Comparison of ENCODE assay signal across 12 cellular contexts in genomic region chr5:39076101-39076756, GRCh38. TPM values are rescaled to one million over a fixed set of nuclear protein-coding genes. Genes with fewer than 3 reads are reported as not detected.
DNase-seq lines count a peak whose midpoint lies in the region; ATAC-seq, FAIRE-seq and TF ChIP-seq lines count a peak whose summit lies in the region.
"Had no signal": no experiment of that assay in that cellular context is flagged by ENCODE, and none has a peak within 500 bp of the region (broad histone marks: within the 10 kb centered on the region; RNA-seq: fewer than 3 reads in every experiment).

No MANE protein-coding gene starts in this region.

- H3K9ac ChIP-seq in SK-N-MC (ENCODE audit: insufficient read length) (peak overlapping the region; percentile 35), keratinocyte (ENCODE audit: control insufficient read depth, extremely low read depth, insufficient read depth, low read length) (peak overlapping the region; percentile 38)

- H3K4me1 ChIP-seq in keratinocyte (ENCODE audit: control insufficient read depth, extremely low read depth, insufficient read depth, low read length) (peaks cover 19% of the 10 kb centered on the region), thoracic aorta (ENCODE audit: control insufficient read depth in 1 of 2, low read depth in 2 of 2) (peaks cover 8 to 35% of the 10 kb centered on the region in 2 donors)
- H3K4me1 ChIP-seq: BE2C had no signal

- H2AFZ ChIP-seq in keratinocyte (ENCODE audit: control insufficient read depth, low read length) = peak overlapping the region; percentile 61

- no peak for FAIRE-seq in keratinocyte (lab: Jason Lieb, UNC)

- ATAC-seq in thoracic aorta (ENCODE audit: insufficient number of reproducible peaks, low FRiP score, low read depth) = no peak
- ATAC-seq in GM19328 (IDR thresholded peaks at IDR 0.05; ENCODE audit: unreplicated experiment) = no peak

- no peaks in the 10 kb centered on the region for H3K9me3 Mint-ChIP-seq in activated naive CD8-positive, alpha-beta T cell (ENCODE audit: low read depth)
- no peaks in the 10 kb centered on the region for H3K9me3 Mint-ChIP-seq in activated naive CD8-positive, alpha-beta T cell treated with anti-CD3 and anti-CD28 coated beads for 36 hours
- H3K9me3 Mint-ChIP-seq in endothelial cell (ENCODE audit: unreplicated experiment) = no peaks in the 10 kb centered on the region

- H3K36me3 Mint-ChIP-seq in activated naive CD8-positive, alpha-beta T cell = peaks cover 2% of the 10 kb centered on the region
- no peaks in the 10 kb centered on the region for H3K36me3 Mint-ChIP-seq in activated naive CD8-positive, alpha-beta T cell treated with anti-CD3 and anti-CD28 coated beads for 36 hours
- peaks cover 12% of the 10 kb centered on the region for H3K36me3 Mint-ChIP-seq in endothelial cell (ENCODE audit: low read depth, unreplicated experiment)

- H3K4me2 ChIP-seq in keratinocyte (ENCODE audit: control insufficient read depth, extremely low read depth, insufficient read depth, low read depth, low read length) = peak overlapping the region; percentile 81

- no peak for TF ChIP-seq CTCF in keratinocyte (optimal IDR thresholded peaks at IDR 0.05 in 1 of 3, IDR thresholded peaks at IDR 0.05 in 1 of 3, conservative IDR thresholded peaks at IDR 0.05 in 1 of 3; ENCODE audit: extremely low read depth in 1 of 3, insufficient read depth in 2 of 3, low read length in 3 of 3)
- no peak for TF ChIP-seq CTCF in thoracic aorta (IDR thresholded peaks at IDR 0.05)
- TF ChIP-seq CTCF in endothelial cell (IDR thresholded peaks at IDR 0.05; ENCODE audit: unreplicated experiment) = no peak

- no peak overlapping the region for H3K27ac Mint-ChIP-seq in activated naive CD8-positive, alpha-beta T cell
- no peak overlapping the region for H3K27ac Mint-ChIP-seq in activated naive CD8-positive, alpha-beta T cell treated with anti-CD3 and anti-CD28 coated beads for 36 hours
- H3K27ac Mint-ChIP-seq in endothelial cell (ENCODE audit: unreplicated experiment) = no peak overlapping the region

- H3K27ac ChIP-seq in SK-N-MC = peak overlapping the region; percentile 60
- peak overlapping the region; percentile 68 for H3K27ac ChIP-seq in keratinocyte (ENCODE audit: control insufficient read depth, insufficient read depth, low read length)
- peak overlapping the region in 1 of 2 donors; percentile 50 for H3K27ac ChIP-seq in thoracic aorta

- peaks cover 31% of the 10 kb centered on the region for H3K4me1 Mint-ChIP-seq in activated naive CD8-positive, alpha-beta T cell (ENCODE audit: low read depth)
- H3K4me1 Mint-ChIP-seq in activated naive CD8-positive, alpha-beta T cell treated with anti-CD3 and anti-CD28 coated beads for 36 hours = peaks cover 34% of the 10 kb centered on the region
- H3K4me1 Mint-ChIP-seq in endothelial cell (ENCODE audit: unreplicated experiment) = peaks cover 17% of the 10 kb centered on the region

- no peaks in the 10 kb centered on the region for H4K20me1 ChIP-seq in keratinocyte (ENCODE audit: control insufficient read depth, extremely low read depth, insufficient read depth, low read length)

- H3K4me3 ChIP-seq in SK-N-MC (peak overlapping the region; percentile 48), keratinocyte (ENCODE audit: control insufficient read depth in 2 of 3, extremely low read depth in 1 of 3, insufficient read depth in 2 of 3, low read depth in 1 of 3, low read length in 3 of 3) (peak overlapping the region in 1 of 3 experiments; percentile 43), thoracic aorta (peak overlapping the region; percentile 37)

- H3K79me2 ChIP-seq in keratinocyte (ENCODE audit: control insufficient read depth, insufficient read depth, low read length) = peaks cover 31% of the 10 kb centered on the region

- dilution Hi-C loops in keratinocyte (cut with MboI; ENCODE audit: extremely low pct_ligation_motif_present, low sequenced_read_pairs) = no loop called here

- H3K27me3 ChIP-seq in keratinocyte (ENCODE audit: control insufficient read depth, extremely low read depth, insufficient read depth, low read length) = no peaks in the 10 kb centered on the region
- H3K27me3 ChIP-seq in thoracic aorta (replicated peaks; ENCODE audit: insufficient read depth) = no peaks in the 10 kb centered on the region

- H3K27me3 Mint-ChIP-seq in activated naive CD8-positive, alpha-beta T cell = peaks cover 28% of the 10 kb centered on the region
- H3K27me3 Mint-ChIP-seq in activated naive CD8-positive, alpha-beta T cell treated with anti-CD3 and anti-CD28 coated beads for 36 hours = peaks cover 45% of the 10 kb centered on the region
- H3K27me3 Mint-ChIP-seq in endothelial cell (ENCODE audit: unreplicated experiment) = peaks cover 12% of the 10 kb centered on the region

- H3K9me3 ChIP-seq in SK-N-MC (ENCODE audit: low read depth, low read length) (no peaks in the 10 kb centered on the region), keratinocyte (ENCODE audit: control insufficient read depth, low read depth, low read length) (no peaks in the 10 kb centered on the region), thoracic aorta (no peaks in the 10 kb centered on the region)
- H3K9me3 ChIP-seq: BE2C had no signal

- H3K9me1 ChIP-seq in keratinocyte (ENCODE audit: control insufficient read depth, extremely low read depth, insufficient read depth, low read length) = no peaks in the 10 kb centered on the region

- H3K4me3 Mint-ChIP-seq in activated naive CD8-positive, alpha-beta T cell = peak overlapping the region; percentile 35
- no peak overlapping the region for H3K4me3 Mint-ChIP-seq in activated naive CD8-positive, alpha-beta T cell treated with anti-CD3 and anti-CD28 coated beads for 36 hours
- no peak overlapping the region for H3K4me3 Mint-ChIP-seq in endothelial cell (ENCODE audit: unreplicated experiment)

- no peak for DNase-seq in activated naive CD8-positive, alpha-beta T cell treated with anti-CD3 and anti-CD28 coated beads for 36 hours
- DNase-seq in SK-N-MC (ENCODE audit: low read depth, low spot score) = no peak
- DNase-seq in keratinocyte (ENCODE audit: low read depth, low spot score) = no peak
- DNase-seq in thoracic aorta (ENCODE audit: low spot score) = no peak
- DNase-seq in endothelial cell (ENCODE audit: low spot score) = no peak
- DNase-seq in anterior cingulate cortex (lab: John Stamatoyannopoulos, UW) = no peak
- DNase-seq: activated CD8-positive, alpha-beta memory T cell treated with anti-CD3 and anti-CD28 coated beads for 24 hours; BE2C; cortex of kidney; NCI-H1105 treated with DMSO at 0.1 percent for 48 hours had no signal

- H3K36me3 ChIP-seq in SK-N-MC (ENCODE audit: insufficient read depth, low read length) (no peaks in the 10 kb centered on the region), keratinocyte (ENCODE audit: control insufficient read depth in 2 of 2, extremely low read depth in 1 of 2, insufficient read depth in 2 of 2, low read length in 2 of 2) (no peaks in the 10 kb centered on the region), thoracic aorta (no peaks in the 10 kb centered on the region)
- H3K36me3 ChIP-seq: BE2C had no signal

RNA-seq across cellular contexts. Expression of gene RICTOR, which starts 2.0 kb away (rescaled TPM):
- 10 to 100 TPM; 19.7 to 21.5 TPM for total RNA-seq in activated naive CD8-positive, alpha-beta T cell treated with anti-CD3 and anti-CD28 coated beads for 36 hours
- 7.7 to 11.5 TPM (median 10.0 TPM) in 3 replicates for polyA plus RNA-seq in keratinocyte
- polyA plus RNA-seq in keratinocyte (2011; ENCODE audit: low read depth) = 8.7 TPM
- 2.2 and 5.0 TPM in 2 replicates for polyA plus RNA-seq in keratinocyte (2011; cell fraction: cytosol; rRNA removed)
- 12.3 and 16.4 TPM in 2 replicates for polyA plus RNA-seq in keratinocyte (2011; cell fraction: nucleus; rRNA removed)
- polyA plus RNA-seq in keratinocyte (2012; ENCODE audit: low replicate concordance) = 5.0 and 6.5 TPM in 2 replicates
- 11.5 to 83.8 TPM (median 49.4 TPM) in 3 replicates for polyA minus RNA-seq in keratinocyte
- polyA minus RNA-seq in keratinocyte (2011; cell fraction: cytosol; rRNA and poly(A)+ RNA removed) = 8.2 TPM
- 43.7 and 63.8 TPM in 2 replicates for polyA minus RNA-seq in keratinocyte (2011; cell fraction: nucleus; rRNA and poly(A)+ RNA removed)
- total RNA-seq in thoracic aorta (10 to 100 TPM; 35.6 to 50.4 TPM), endothelial cell (ENCODE audit: unreplicated experiment) (35.3 TPM)
